Comparison of ENCODE assay signal across 30 cellular contexts in the genomic region with DNA sequence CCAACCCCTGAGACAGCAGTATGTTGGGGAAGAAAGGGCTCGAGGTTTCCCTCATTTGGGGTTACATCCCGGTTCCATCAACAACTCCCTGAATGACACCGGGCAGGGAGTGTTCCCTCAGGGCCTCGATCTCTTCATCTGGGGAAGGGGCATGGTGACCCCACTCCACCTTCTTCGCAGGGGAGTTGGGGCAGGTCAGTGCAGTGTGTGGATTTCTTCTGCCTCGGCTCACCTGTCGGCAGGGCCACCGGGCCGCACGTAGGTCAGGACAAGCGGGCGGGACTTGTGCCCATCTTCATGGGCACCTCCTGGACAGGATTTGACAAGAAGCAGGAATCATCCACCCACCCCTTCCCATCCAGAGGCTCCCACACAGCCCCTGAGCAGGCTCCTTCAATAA. TPM values are rescaled to one million over a fixed set of nuclear protein-coding genes. Genes with fewer than 3 reads are reported as not detected.
DNase-seq lines count a peak whose midpoint lies in the region; ATAC-seq, FAIRE-seq and TF ChIP-seq lines count a peak whose summit lies in the region.
"Had no signal": no experiment of that assay in that cellular context is flagged by ENCODE, and none has a peak within 500 bp of the region (broad histone marks: within the 10 kb centered on the region; RNA-seq: fewer than 3 reads in every experiment).

No MANE protein-coding gene starts in this region.

- H3K27ac Mint-ChIP-seq in chondrocyte (ENCODE audit: unreplicated experiment) = no peak overlapping the region
- H3K27ac Mint-ChIP-seq: activated CD4-positive, alpha-beta T cell treated with anti-CD3 and anti-CD28 coated beads, Interleukin-2, amount 10 ng/mL, durations not matched to agents 24 days and 14 days; activated naive CD4-positive, alpha-beta T cell treated with anti-CD3 and anti-CD28 coated beads, Interleukin-2, amount 50 U/mL, for 72 hours; activated T-helper 1 cell treated with anti-CD3 and anti-CD28 coated beads, Interleukin-12 subunit alpha, Interleukin-12 subunit beta, Interleukin-2, Interleukin-4 antibody, amounts not matched to agents 30 ng/mL and 10 ng/mL and 1 ng/mL, durations not matched to agents 14 hours and 24 hours and 36 hours; GM23338; type B pancreatic cell had no signal

- no peak overlapping the region for H3K4me3 Mint-ChIP-seq in chondrocyte (ENCODE audit: unreplicated experiment)
- H3K4me3 Mint-ChIP-seq: activated CD4-positive, alpha-beta T cell treated with anti-CD3 and anti-CD28 coated beads, Interleukin-2, amount 10 ng/mL, durations not matched to agents 24 days and 14 days; activated T-helper 1 cell treated with anti-CD3 and anti-CD28 coated beads, Interleukin-12 subunit alpha, Interleukin-12 subunit beta, Interleukin-2, Interleukin-4 antibody, amounts not matched to agents 30 ng/mL and 10 ng/mL and 1 ng/mL, durations not matched to agents 14 hours and 24 hours and 36 hours; GM23338; type B pancreatic cell had no signal

- FAIRE-seq in D721Med (lab: Jason Lieb, UNC) (no peak), HTR-8/SVneo (lab: Jason Lieb, UNC) (no peak)
- FAIRE-seq: G401.6 had no signal

- TF ChIP-seq CTCF in RWPE2 (IDR thresholded peaks at IDR 0.05; ENCODE audit: poor library complexity, severe bottlenecking) = no peak
- no peak for TF ChIP-seq CTCF in chondrocyte (IDR thresholded peaks at IDR 0.05)
- TF ChIP-seq CTCF in D721Med (IDR thresholded peaks at IDR 0.05; ENCODE audit: insufficient read depth, missing control alignments) = no peak

- H3K36me3 ChIP-seq in RWPE2 (ENCODE audit: low read depth) = no peaks in the 10 kb centered on the region

- no peaks in the 10 kb centered on the region for H3K9me3 Mint-ChIP-seq in chondrocyte (ENCODE audit: low read depth)
- H3K9me3 Mint-ChIP-seq: activated CD4-positive, alpha-beta T cell treated with anti-CD3 and anti-CD28 coated beads, Interleukin-2, amount 10 ng/mL, durations not matched to agents 24 days and 14 days; activated naive CD4-positive, alpha-beta T cell treated with anti-CD3 and anti-CD28 coated beads, Interleukin-2, amount 50 U/mL, for 72 hours; activated T-helper 1 cell treated with anti-CD3 and anti-CD28 coated beads, Interleukin-12 subunit alpha, Interleukin-12 subunit beta, Interleukin-2, Interleukin-4 antibody, amounts not matched to agents 30 ng/mL and 10 ng/mL and 1 ng/mL, durations not matched to agents 14 hours and 24 hours and 36 hours; GM23338; type B pancreatic cell had no signal

- DNase-seq in RWPE2 (ENCODE audit: low spot score) = peak; percentile 22
- DNase-seq in chondrocyte (ENCODE audit: low spot score) = peak; percentile 65
- peak; percentile 40 for DNase-seq in islet precursor cell
- peak; percentile 55 for DNase-seq in sciatic nerve (ENCODE audit: low spot score)
- DNase-seq in GF-D8 (lab: John Stamatoyannopoulos, UW) = no peak
- no peak for DNase-seq in D721Med (ENCODE audit: insufficient read length, low spot score)
- no peak for DNase-seq in HTR-8/SVneo (ENCODE audit: insufficient read length, low spot score)
- DNase-seq: activated CD4-positive, alpha-beta T cell treated with anti-CD3 and anti-CD28 coated beads, Interleukin-2, amount 10 ng/mL, durations not matched to agents 24 days and 14 days; C1 segment of cervical spinal cord; COR-L47; foreskin keratinocyte; hypothalamus; Kasumi-1; NCI-H1694 treated with DMSO at 0.1 percent for 48 hours; NCI-H2171; NCI-H524 treated with DMSO at 0.1 percent for 48 hours; NK-92 treated with Interleukin-12 subunit alpha and Interleukin-12 subunit beta, amount 100 ng/mL, for 24 hours; nucleus accumbens; PC-9; SHP77 treated with DMSO at 0.1 percent for 48 hours; stimulated activated CD4-positive, alpha-beta T cell treated with anti-CD3 and anti-CD28 coated beads, Interleukin-12 subunit alpha, Interleukin-12 subunit beta, amount 100 ng/mL, for 4 hours; stimulated activated CD4-positive, alpha-beta T cell treated with anti-CD3 and anti-CD28 coated beads, Interleukin-4, amount 100 ng/mL, for 1 hour had no signal

- H3K36me3 Mint-ChIP-seq in chondrocyte (ENCODE audit: low read depth) = no peaks in the 10 kb centered on the region
- H3K36me3 Mint-ChIP-seq: activated naive CD4-positive, alpha-beta T cell treated with anti-CD3 and anti-CD28 coated beads, Interleukin-2, amount 50 U/mL, for 72 hours; type B pancreatic cell had no signal

- no peaks in the 10 kb centered on the region for H3K9me3 ChIP-seq in RWPE2 (ENCODE audit: severe bottlenecking)

- H3K27me3 Mint-ChIP-seq in chondrocyte (ENCODE audit: low read depth) = peaks cover 7% of the 10 kb centered on the region

- H3K4me1 ChIP-seq in RWPE2 (ENCODE audit: insufficient read depth, poor library complexity, severe bottlenecking) = no peaks in the 10 kb centered on the region
- H3K4me1 ChIP-seq: foreskin keratinocyte had no signal

- no peak overlapping the region for H3K4me3 ChIP-seq in RWPE2 (ENCODE audit: severe bottlenecking)
- H3K4me3 ChIP-seq: GM23338, PC-9 had no signal

- H3K4me1 Mint-ChIP-seq in chondrocyte (ENCODE audit: low read depth) = peaks cover 5% of the 10 kb centered on the region
- H3K4me1 Mint-ChIP-seq: activated CD4-positive, alpha-beta T cell treated with anti-CD3 and anti-CD28 coated beads, Interleukin-2, amount 10 ng/mL, durations not matched to agents 24 days and 14 days had no signal

- ATAC-seq in RWPE2 (ENCODE audit: low read depth) (no peak), sciatic nerve (no peak)
- ATAC-seq: activated naive CD4-positive, alpha-beta T cell treated with anti-CD3 and anti-CD28 coated beads, Interleukin-2, amount 50 U/mL, for 72 hours; esophagus mucosa; foreskin keratinocyte; GM23338 had no signal

- no peaks in the 10 kb centered on the region for H3K27me3 ChIP-seq in RWPE2 (ENCODE audit: insufficient read depth, poor library complexity, severe bottlenecking)
- H3K27me3 ChIP-seq: foreskin keratinocyte had no signal

- no peak overlapping the region for H3K27ac ChIP-seq in RWPE2 (ENCODE audit: poor library complexity, severe bottlenecking)
- H3K27ac ChIP-seq: foreskin keratinocyte, HL-60, PC-9 had no signal

- intact Hi-C loops in sciatic nerve (cut with DNase I) = no loop called here

RNA-seq across cellular contexts. Expression of gene GRIP2, which starts 17.4 kb away (rescaled TPM):
- total RNA-seq in chondrocyte (0.20 to 0.63 TPM in 2 of 3 replicates, not detected in the other), sciatic nerve (2.3 TPM)
- total RNA-seq: activated CD4-positive, alpha-beta T cell treated with anti-CD3 and anti-CD28 coated beads, Interleukin-2, amount 10 ng/mL, durations not matched to agents 24 days and 14 days; activated naive CD4-positive, alpha-beta T cell treated with anti-CD3 and anti-CD28 coated beads, Interleukin-2, amount 50 U/mL, for 72 hours; activated T-helper 1 cell treated with anti-CD3 and anti-CD28 coated beads, Interleukin-12 subunit alpha, Interleukin-12 subunit beta, Interleukin-2, Interleukin-4 antibody, amounts not matched to agents 30 ng/mL and 10 ng/mL and 1 ng/mL, durations not matched to agents 14 hours and 24 hours and 36 hours; lung microvascular endothelial cell; PC-9 had no signal

Comparison
In these comparisons a context has a peak if more than half of its experiments do, and no peak if none do; other contexts are left out.
1. DNase-seq: peak in RWPE2 (single experiment), chondrocyte (single experiment), islet precursor cell (single experiment) and sciatic nerve (single experiment); none in GF-D8 (single experiment), D721Med (single experiment) and HTR-8/SVneo (single experiment).